13 cellular contexts compared by ENCODE assay signal in genomic region chr6:127877231-127877630, GRCh38. TPM values are rescaled to one million over a fixed set of nuclear protein-coding genes. Genes with fewer than 3 reads are reported as not detected.
A peak's percentile ranks its signal among the peaks of the same experiment; 100 is the strongest.
DNase-seq lines count a peak whose midpoint lies in the region; ATAC-seq lines count a peak whose summit lies in the region.
"Had no signal": no experiment of that assay in that cellular context is flagged by ENCODE, and none has a peak within 500 bp of the region (broad histone marks: within the 10 kb centered on the region; RNA-seq: fewer than 3 reads in every experiment).

No MANE protein-coding gene starts in this region.

- H3K27me3 Mint-ChIP-seq in activated T-cell treated with anti-CD3 and anti-CD28 coated beads, Interleukin-2, amount 50 U/mL, for 4 hours (ENCODE audit: low read depth): no peaks in the 10 kb centered on the region
- peaks cover 0 to 2% (median 0%) of the 10 kb centered on the region in 3 donors for H3K27me3 Mint-ChIP-seq in immature natural killer cell (ENCODE audit: low read depth in 3 of 3)

- H3K4me1 Mint-ChIP-seq in activated T-cell treated with anti-CD3 and anti-CD28 coated beads, Interleukin-2, amount 50 U/mL, for 4 hours (ENCODE audit: low read depth): peaks cover 51% of the 10 kb centered on the region
- peaks cover 37% of the 10 kb centered on the region for H3K4me1 Mint-ChIP-seq in stimulated activated effector memory CD8-positive, alpha-beta T cell treated with anti-CD3 and anti-CD28 coated beads, Interleukin-12 subunit alpha, Interleukin-12 subunit beta, amount 100 ng/mL, for 72 hours
- H3K4me1 Mint-ChIP-seq in immature natural killer cell: peaks cover 7 to 21% of the 10 kb centered on the region in 2 donors

- peak overlapping the region; percentile 22 for H3K4me3 Mint-ChIP-seq in activated T-cell treated with anti-CD3 and anti-CD28 coated beads, Interleukin-2, amount 50 U/mL, for 4 hours
- peak overlapping the region; percentile 40 for H3K4me3 Mint-ChIP-seq in stimulated activated effector memory CD8-positive, alpha-beta T cell treated with anti-CD3 and anti-CD28 coated beads, Interleukin-12 subunit alpha, Interleukin-12 subunit beta, amount 100 ng/mL, for 72 hours
- H3K4me3 Mint-ChIP-seq in immature natural killer cell: no peak overlapping the region

- peak; percentile 86 to 90 for ATAC-seq in activated T-cell treated with anti-CD3 and anti-CD28 coated beads, Interleukin-2, amount 50 U/mL, for 4 hours
- peak; percentile 62 for ATAC-seq in GM21825 (IDR thresholded peaks at IDR 0.05; ENCODE audit: unreplicated experiment)
- ATAC-seq in HG03575 (IDR thresholded peaks at IDR 0.05; ENCODE audit: extremely low read depth, insufficient number of reproducible peaks, low FRiP score, unreplicated experiment): peak; percentile 51
- peak; percentile 87 for ATAC-seq in stimulated activated effector memory CD8-positive, alpha-beta T cell treated with anti-CD3 and anti-CD28 coated beads, Interleukin-12 subunit alpha, Interleukin-12 subunit beta, amount 100 ng/mL, for 72 hours
- ATAC-seq in GM21526 (IDR thresholded peaks at IDR 0.05; ENCODE audit: low FRiP score, unreplicated experiment): no peak
- ATAC-seq: gastrocnemius medialis, psoas muscle had no signal

- no peak overlapping the region for H3K27ac Mint-ChIP-seq in stimulated activated effector memory CD8-positive, alpha-beta T cell treated with anti-CD3 and anti-CD28 coated beads, Interleukin-12 subunit alpha, Interleukin-12 subunit beta, amount 100 ng/mL, for 72 hours
- H3K27ac Mint-ChIP-seq in immature natural killer cell: no peak overlapping the region

- DNase-seq in activated T-cell treated with anti-CD3 and anti-CD28 coated beads, Interleukin-2, amount 50 U/mL, for 4 hours: no peak
- DNase-seq in activated T-cell treated with anti-CD3 and anti-CD28 coated beads, Interleukin-2, amount 50 U/mL, for 1 hour: no peak
- DNase-seq in stimulated activated effector memory CD8-positive, alpha-beta T cell treated with anti-CD3 and anti-CD28 coated beads, Interleukin-12 subunit alpha, Interleukin-12 subunit beta, amount 100 ng/mL, for 72 hours (ENCODE audit: low spot score in 2 of 2): no peak
- DNase-seq in immature natural killer cell (no peak), NCI-H526 treated with DMSO at 0.1 percent for 48 hours (lab: John Stamatoyannopoulos, UW) (no peak)
- DNase-seq: ACHN, gastrocnemius medialis, NCI-H1105 treated with DMSO at 0.1 percent for 48 hours, psoas muscle had no signal

- H3K9me3 Mint-ChIP-seq in activated T-cell treated with anti-CD3 and anti-CD28 coated beads, Interleukin-2, amount 50 U/mL, for 4 hours: peaks cover 9% of the 10 kb centered on the region
- H3K9me3 Mint-ChIP-seq in stimulated activated effector memory CD8-positive, alpha-beta T cell treated with anti-CD3 and anti-CD28 coated beads, Interleukin-12 subunit alpha, Interleukin-12 subunit beta, amount 100 ng/mL, for 72 hours: no peaks in the 10 kb centered on the region
- H3K9me3 Mint-ChIP-seq in immature natural killer cell: peaks cover 0 to 2% (median 0%) of the 10 kb centered on the region in 6 donors

- peaks cover 23% of the 10 kb centered on the region for H3K36me3 Mint-ChIP-seq in activated T-cell treated with anti-CD3 and anti-CD28 coated beads, Interleukin-2, amount 50 U/mL, for 4 hours (ENCODE audit: insufficient read depth)
- peaks cover 44% of the 10 kb centered on the region for H3K36me3 Mint-ChIP-seq in stimulated activated effector memory CD8-positive, alpha-beta T cell treated with anti-CD3 and anti-CD28 coated beads, Interleukin-12 subunit alpha, Interleukin-12 subunit beta, amount 100 ng/mL, for 72 hours
- peaks cover 0 to 4% (median 0%) of the 10 kb centered on the region in 3 donors for H3K36me3 Mint-ChIP-seq in immature natural killer cell

RNA-seq across cellular contexts. Expression of gene THEMIS, which starts 23.6 kb away (rescaled TPM):
- total RNA-seq in activated T-cell treated with anti-CD3 and anti-CD28 coated beads, Interleukin-2, amount 50 U/mL, for 4 hours: 1 to 10 TPM; 7.4 to 7.8 (median 7.8) TPM
- 1 to 10 TPM in 1 of 3 donors, under 1 TPM in 2; 0.12 to 1.6 (median 0.57) TPM for polyA plus RNA-seq in immature natural killer cell
- polyA plus RNA-seq: keratinocyte had no signal

Comparison
In these comparisons a context has a peak if more than half of its experiments do, and no peak if none do; other contexts are left out.
1. H3K4me3 Mint-ChIP-seq: peak in activated T-cell treated with anti-CD3 and anti-CD28 coated beads, Interleukin-2, amount 50 U/mL, for 4 hours (single experiment) and stimulated activated effector memory CD8-positive, alpha-beta T cell treated with anti-CD3 and anti-CD28 coated beads, Interleukin-12 subunit alpha, Interleukin-12 subunit beta, amount 100 ng/mL, for 72 hours (single experiment); none in immature natural killer cell (0 of 5).